Comparison of ENCODE assay signal across 1 cellular context in the genomic region with DNA sequence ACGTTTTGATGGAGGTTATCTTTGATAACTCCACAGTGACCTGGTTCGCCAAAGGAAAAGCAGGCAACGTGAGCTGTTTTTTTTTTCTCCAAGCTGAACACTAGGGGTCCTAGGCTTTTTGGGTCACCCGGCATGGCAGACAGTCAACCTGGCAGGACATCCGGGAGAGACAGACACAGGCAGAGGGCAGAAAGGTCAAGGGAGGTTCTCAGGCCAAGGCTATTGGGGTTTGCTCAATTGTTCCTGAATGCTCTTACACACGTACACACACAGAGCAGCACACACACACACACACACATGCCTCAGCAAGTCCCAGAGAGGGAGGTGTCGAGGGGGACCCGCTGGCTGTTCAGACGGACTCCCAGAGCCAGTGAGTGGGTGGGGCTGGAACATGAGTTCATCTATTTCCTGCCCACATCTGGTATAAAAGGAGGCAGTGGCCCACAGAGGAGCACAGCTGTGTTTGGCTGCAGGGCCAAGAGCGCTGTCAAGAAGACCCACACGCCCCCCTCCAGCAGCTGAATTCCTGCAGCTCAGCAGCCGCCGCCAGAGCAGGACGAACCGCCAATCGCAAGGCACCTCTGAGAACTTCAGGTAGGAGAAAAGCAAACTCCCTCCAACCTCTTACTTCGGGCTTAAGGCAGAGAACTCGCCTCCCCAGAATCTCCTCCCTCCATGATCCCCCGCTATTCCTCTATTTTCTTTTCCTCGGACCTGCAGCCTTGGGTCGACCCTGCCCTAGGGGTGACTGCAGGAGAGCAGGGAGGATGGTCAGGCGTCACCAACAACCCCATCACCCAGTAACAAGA.
TF ChIP-seq lines count a peak whose summit lies in the region.

Gene SERPINE1, plus strand, starts transcription at position 454 of the 809 bp plus-strand sequence. CDS start 1,290 bp downstream, outside the sequence.

TF ChIP-seq in K562, 482 proteins besides CTCF, POLR2A, EP300 and RAD21 (continued from another document and continues in another):
- TF ChIP-seq, protein P1, sequence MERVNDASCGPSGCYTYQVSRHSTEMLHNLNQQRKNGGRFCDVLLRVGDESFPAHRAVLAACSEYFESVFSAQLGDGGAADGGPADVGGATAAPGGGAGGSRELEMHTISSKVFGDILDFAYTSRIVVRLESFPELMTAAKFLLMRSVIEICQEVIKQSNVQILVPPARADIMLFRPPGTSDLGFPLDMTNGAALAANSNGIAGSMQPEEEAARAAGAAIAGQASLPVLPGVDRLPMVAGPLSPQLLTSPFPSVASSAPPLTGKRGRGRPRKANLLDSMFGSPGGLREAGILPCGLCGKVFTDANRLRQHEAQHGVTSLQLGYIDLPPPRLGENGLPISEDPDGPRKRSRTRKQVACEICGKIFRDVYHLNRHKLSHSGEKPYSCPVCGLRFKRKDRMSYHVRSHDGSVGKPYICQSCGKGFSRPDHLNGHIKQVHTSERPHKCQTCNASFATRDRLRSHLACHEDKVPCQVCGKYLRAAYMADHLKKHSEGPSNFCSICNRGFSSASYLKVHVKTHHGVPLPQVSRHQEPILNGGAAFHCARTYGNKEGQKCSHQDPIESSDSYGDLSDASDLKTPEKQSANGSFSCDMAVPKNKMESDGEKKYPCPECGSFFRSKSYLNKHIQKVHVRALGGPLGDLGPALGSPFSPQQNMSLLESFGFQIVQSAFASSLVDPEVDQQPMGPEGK (CRISPR knock-in tag; IDR thresholded peaks at IDR 0.05; ENCODE audit: borderline replicate concordance): 0 out of 2 replicates have a peak, but pooled peaks have one; percentile 63
- TF ChIP-seq EGR1 (conservative IDR thresholded peaks at IDR 0.05): peak; percentile 90
- TF ChIP-seq, protein P2, sequence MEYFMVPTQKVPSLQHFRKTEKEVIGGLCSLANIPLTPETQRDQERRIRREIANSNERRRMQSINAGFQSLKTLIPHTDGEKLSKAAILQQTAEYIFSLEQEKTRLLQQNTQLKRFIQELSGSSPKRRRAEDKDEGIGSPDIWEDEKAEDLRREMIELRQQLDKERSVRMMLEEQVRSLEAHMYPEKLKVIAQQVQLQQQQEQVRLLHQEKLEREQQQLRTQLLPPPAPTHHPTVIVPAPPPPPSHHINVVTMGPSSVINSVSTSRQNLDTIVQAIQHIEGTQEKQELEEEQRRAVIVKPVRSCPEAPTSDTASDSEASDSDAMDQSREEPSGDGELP (CRISPR knock-in tag; IDR thresholded peaks at IDR 0.05; ENCODE audit: borderline replicate concordance): peak; percentile 48; the same call in 1 of the 2 replicates
- TF ChIP-seq VEZF1 (CRISPR knock-in tag; IDR thresholded peaks at IDR 0.05): peak; percentile 88
- TF ChIP-seq, protein P3, sequence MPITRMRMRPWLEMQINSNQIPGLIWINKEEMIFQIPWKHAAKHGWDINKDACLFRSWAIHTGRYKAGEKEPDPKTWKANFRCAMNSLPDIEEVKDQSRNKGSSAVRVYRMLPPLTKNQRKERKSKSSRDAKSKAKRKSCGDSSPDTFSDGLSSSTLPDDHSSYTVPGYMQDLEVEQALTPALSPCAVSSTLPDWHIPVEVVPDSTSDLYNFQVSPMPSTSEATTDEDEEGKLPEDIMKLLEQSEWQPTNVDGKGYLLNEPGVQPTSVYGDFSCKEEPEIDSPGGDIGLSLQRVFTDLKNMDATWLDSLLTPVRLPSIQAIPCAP (CRISPR knock-in tag; IDR thresholded peaks at IDR 0.05; ENCODE audit: borderline replicate concordance): 0 out of 2 replicates have a peak, but pooled peaks have one; percentile 58
- peak; percentile 26; the same call in 1 of the 2 replicates for TF ChIP-seq SMARCA4 (IDR thresholded peaks at IDR 0.05)
- peak; percentile 86; the same call in 1 of the 2 replicates for TF ChIP-seq ZNF589 (CRISPR knock-in tag; IDR thresholded peaks at IDR 0.05; ENCODE audit: low read depth)
- TF ChIP-seq ZBTB40 (IDR thresholded peaks at IDR 0.05): peak; percentile 28; the same call in 1 of the 2 replicates
- TF ChIP-seq ZBTB40 (CRISPR knock-in tag; IDR thresholded peaks at IDR 0.05): no peak
- TF ChIP-seq HCFC1 (IDR thresholded peaks at IDR 0.05; ENCODE audit: low read depth, low read length): peak; percentile 3; the same call in 1 of the 2 replicates
- 0 out of 2 replicates have a peak, but pooled peaks have one; percentile 43 for TF ChIP-seq ZBTB17 (CRISPR knock-in tag; IDR thresholded peaks at IDR 0.05)
- TF ChIP-seq ZNF445 (CRISPR knock-in tag; IDR thresholded peaks at IDR 0.05; ENCODE audit: low read depth): 0 out of 2 replicates have a peak, but pooled peaks have one; percentile 13
- no peak for TF ChIP-seq NR2C1 (IDR thresholded peaks at IDR 0.05)
- peak; percentile 49; the same call in 1 of the 2 replicates for TF ChIP-seq NR2C1 (tag; IDR thresholded peaks at IDR 0.05)
- TF ChIP-seq CBFB (CRISPR knock-in tag; IDR thresholded peaks at IDR 0.05): no peak
- no peak for TF ChIP-seq ETS2 (tag; IDR thresholded peaks at IDR 0.05; ENCODE audit: borderline replicate concordance, poor library complexity, severe bottlenecking)
- TF ChIP-seq ZNF586 (CRISPR knock-in tag; conservative IDR thresholded peaks at IDR 0.05): no peak
- TF ChIP-seq, protein P4, sequence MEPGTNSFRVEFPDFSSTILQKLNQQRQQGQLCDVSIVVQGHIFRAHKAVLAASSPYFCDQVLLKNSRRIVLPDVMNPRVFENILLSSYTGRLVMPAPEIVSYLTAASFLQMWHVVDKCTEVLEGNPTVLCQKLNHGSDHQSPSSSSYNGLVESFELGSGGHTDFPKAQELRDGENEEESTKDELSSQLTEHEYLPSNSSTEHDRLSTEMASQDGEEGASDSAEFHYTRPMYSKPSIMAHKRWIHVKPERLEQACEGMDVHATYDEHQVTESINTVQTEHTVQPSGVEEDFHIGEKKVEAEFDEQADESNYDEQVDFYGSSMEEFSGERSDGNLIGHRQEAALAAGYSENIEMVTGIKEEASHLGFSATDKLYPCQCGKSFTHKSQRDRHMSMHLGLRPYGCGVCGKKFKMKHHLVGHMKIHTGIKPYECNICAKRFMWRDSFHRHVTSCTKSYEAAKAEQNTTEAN (CRISPR knock-in tag; IDR thresholded peaks at IDR 0.05): no peak
- TF ChIP-seq NFRKB (IDR thresholded peaks at IDR 0.05; ENCODE audit: low read depth): peak; percentile 49; the same call in 1 of the 2 replicates
- TF ChIP-seq NKRF (IDR thresholded peaks at IDR 0.05; ENCODE audit: borderline replicate concordance): no peak
- TF ChIP-seq ZNF592 (IDR thresholded peaks at IDR 0.05): peak; percentile 54
- 0 out of 2 replicates have a peak, but pooled peaks have one; percentile 55 for TF ChIP-seq MTA3 (IDR thresholded peaks at IDR 0.05; ENCODE audit: borderline replicate concordance)
- 0 out of 2 replicates have a peak, but pooled peaks have one; percentile 45 for TF ChIP-seq ESRRA (IDR thresholded peaks at IDR 0.05; ENCODE audit: borderline replicate concordance, low read depth)
- no peak for TF ChIP-seq DLX4 (CRISPR knock-in tag; IDR thresholded peaks at IDR 0.05)
